ENCODE assay signal across 9 cellular contexts in the genomic region with DNA sequence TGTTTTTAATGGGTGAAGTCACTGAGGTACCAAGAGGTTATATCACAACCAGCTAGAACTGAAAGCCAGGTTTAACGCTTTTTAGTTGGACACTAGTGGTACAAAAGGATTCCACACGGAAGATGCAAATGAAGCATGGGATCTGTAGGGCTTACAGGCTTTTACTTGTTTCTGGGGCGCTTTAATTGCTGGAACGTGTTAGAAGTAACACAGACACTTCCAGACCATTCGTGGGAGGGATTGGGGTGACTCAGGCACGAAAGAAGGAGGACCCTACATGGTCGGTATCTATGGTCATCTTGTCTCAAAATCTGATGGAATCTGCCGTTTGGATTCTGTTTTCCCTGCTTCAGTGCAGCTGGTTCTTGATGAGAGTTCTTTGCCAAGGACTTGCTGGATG. TPM values are rescaled to one million over a fixed set of nuclear protein-coding genes. Genes with fewer than 3 reads are reported as not detected.
DNase-seq lines count a peak whose midpoint lies in the region; ATAC-seq lines count a peak whose summit lies in the region.
"Had no signal": no experiment of that assay in that cellular context is flagged by ENCODE, and none has a peak within 500 bp of the region (broad histone marks: within the 10 kb centered on the region; RNA-seq: fewer than 3 reads in every experiment).

No MANE protein-coding gene starts in this region.

- H3K4me2 ChIP-seq in BLaER1 treated with 17β-estradiol and CSF1 and Interleukin-3, amounts not matched to agents 10 nM and 100 nM: peak overlapping the region; percentile 82 to 98 (median 91)

- H3K36me3 ChIP-seq in BLaER1 treated with 17β-estradiol and CSF1 and Interleukin-3, amounts not matched to agents 10 nM and 100 nM: peaks cover 29 to 38% (median 35%) of the 10 kb centered on the region in 11 experiments

- H3K27me3 Mint-ChIP-seq in natural killer cell treated with Interleukin-12 subunit alpha and Interleukin-12 subunit beta and Interleukin-15 and Interleukin-18, amount 100 ng/mL, for 72 hours: peaks cover 8 to 9% of the 10 kb centered on the region in 2 donors

- H3K27ac ChIP-seq in BLaER1 treated with 17β-estradiol and CSF1 and Interleukin-3, amounts not matched to agents 10 nM and 100 nM: peak overlapping the region in 7 of 11 experiments; percentile 71 to 82 (median 81); a peak in 6 of 22 replicates
- no peak overlapping the region for H3K27ac ChIP-seq in substantia nigra (ENCODE audit: low read depth, low read length, poor library complexity, severe bottlenecking)

- no peaks in the 10 kb centered on the region for H3K27me3 ChIP-seq in BLaER1 treated with 17β-estradiol and CSF1 and Interleukin-3, amounts not matched to agents 10 nM and 100 nM

- H3K4me3 Mint-ChIP-seq in natural killer cell treated with Interleukin-12 subunit alpha and Interleukin-12 subunit beta and Interleukin-15 and Interleukin-18, amount 100 ng/mL, for 72 hours: peak overlapping the region; percentile 81

- no peak for ATAC-seq in natural killer cell treated with Interleukin-12 subunit alpha and Interleukin-12 subunit beta and Interleukin-15 and Interleukin-18, amount 100 ng/mL, for 72 hours

- H3K27ac Mint-ChIP-seq in natural killer cell treated with Interleukin-12 subunit alpha and Interleukin-12 subunit beta and Interleukin-15 and Interleukin-18, amount 100 ng/mL, for 72 hours: peak overlapping the region; percentile 43 to 83

- DNase-seq in M059J (ENCODE audit: low read depth): peak; percentile 40
- DNase-seq in dermis blood vessel endothelial cell: peak; percentile 10
- no peak for DNase-seq in natural killer cell treated with Interleukin-12 subunit alpha and Interleukin-12 subunit beta and Interleukin-15 and Interleukin-18, amount 100 ng/mL, for 72 hours (ENCODE audit: low spot score)
- no peak for DNase-seq in occipital lobe (lab: John Stamatoyannopoulos, UW)
- no peak for DNase-seq in substantia nigra (lab: John Stamatoyannopoulos, UW)
- DNase-seq in NCI-H226: no peak
- no peak for DNase-seq in NCI-H1092 treated with DMSO at 0.1 percent for 48 hours (lab: John Stamatoyannopoulos, UW)
- DNase-seq: activated CD8-positive, alpha-beta memory T cell treated with anti-CD3 and anti-CD28 coated beads, Interleukin-2, amount 50 U/mL, for 48 hours had no signal

- H3K4me3 ChIP-seq in BLaER1 treated with 17β-estradiol and CSF1 and Interleukin-3, amounts not matched to agents 10 nM and 100 nM: peak overlapping the region; percentile 72 to 92 (median 84)

- H3K9me3 ChIP-seq in BLaER1 treated with 17β-estradiol and CSF1 and Interleukin-3, amounts not matched to agents 10 nM and 100 nM (replicated peaks in 1 of 11): no peaks in the 10 kb centered on the region

- peaks cover 20 to 54% (median 44%) of the 10 kb centered on the region in 11 experiments; a peak in 19 of 22 replicates for H4K20me1 ChIP-seq in BLaER1 treated with 17β-estradiol and CSF1 and Interleukin-3, amounts not matched to agents 10 nM and 100 nM

- no peaks in the 10 kb centered on the region for H3K9me3 Mint-ChIP-seq in natural killer cell treated with Interleukin-12 subunit alpha and Interleukin-12 subunit beta and Interleukin-15 and Interleukin-18, amount 100 ng/mL, for 72 hours

- peaks cover 13% of the 10 kb centered on the region for H3K36me3 Mint-ChIP-seq in natural killer cell treated with Interleukin-12 subunit alpha and Interleukin-12 subunit beta and Interleukin-15 and Interleukin-18, amount 100 ng/mL, for 72 hours

- H3K4me1 Mint-ChIP-seq in natural killer cell treated with Interleukin-12 subunit alpha and Interleukin-12 subunit beta and Interleukin-15 and Interleukin-18, amount 100 ng/mL, for 72 hours (ENCODE audit: low read depth in 2 of 2): peaks cover 28 to 39% of the 10 kb centered on the region in 2 donors

- peaks cover 14 to 25% (median 15%) of the 10 kb centered on the region in 10 experiments for H3K4me1 ChIP-seq in BLaER1 treated with 17β-estradiol and CSF1 and Interleukin-3, amounts not matched to agents 10 nM and 100 nM

- H3K9ac ChIP-seq in BLaER1 treated with 17β-estradiol and CSF1 and Interleukin-3, amounts not matched to agents 10 nM and 100 nM: peak overlapping the region; percentile 82 to 94 (median 88)

RNA-seq across cellular contexts. Expression of a gene that starts 1.0 kb away (rescaled TPM):
- 106 and 128 TPM in 2 replicates for total RNA-seq in M059J (2014; rRNA removed; shearing (Covaris generic))
- 77.9 and 93.4 TPM in 2 replicates for total RNA-seq in dermis blood vessel endothelial cell
- 10 to 100 TPM; 93.1 to 99.3 TPM for total RNA-seq in natural killer cell treated with Interleukin-12 subunit alpha and Interleukin-12 subunit beta and Interleukin-15 and Interleukin-18, amount 100 ng/mL, for 72 hours
- 54.7 TPM for total RNA-seq in occipital lobe

RNA-seq across cellular contexts. Expression of a gene that starts 12.6 kb away (rescaled TPM):
- total RNA-seq in M059J (2014; rRNA removed; shearing (Covaris generic)): not detected in 2 replicates
- total RNA-seq in dermis blood vessel endothelial cell: 0.23 TPM in 1 of 2 replicates, not detected in the other
- total RNA-seq in natural killer cell treated with Interleukin-12 subunit alpha and Interleukin-12 subunit beta and Interleukin-15 and Interleukin-18, amount 100 ng/mL, for 72 hours: under 1 TPM in 1 of 2 donors, not detected in 1; 0.24 TPM
- 5.1 TPM for total RNA-seq in occipital lobe

Comparison
In these comparisons a context has a peak if more than half of its experiments do, and no peak if none do; other contexts are left out.
1. DNase-seq: peak in M059J (single experiment) and dermis blood vessel endothelial cell (single experiment); none in natural killer cell treated with Interleukin-12 subunit alpha and Interleukin-12 subunit beta and Interleukin-15 and Interleukin-18, amount 100 ng/mL, for 72 hours (single experiment), occipital lobe (single experiment), substantia nigra (0 of 49), NCI-H226 (single experiment) and NCI-H1092 treated with DMSO at 0.1 percent for 48 hours (single experiment).